Comparison of ENCODE assay signal across 10 cellular contexts in the genomic region with DNA sequence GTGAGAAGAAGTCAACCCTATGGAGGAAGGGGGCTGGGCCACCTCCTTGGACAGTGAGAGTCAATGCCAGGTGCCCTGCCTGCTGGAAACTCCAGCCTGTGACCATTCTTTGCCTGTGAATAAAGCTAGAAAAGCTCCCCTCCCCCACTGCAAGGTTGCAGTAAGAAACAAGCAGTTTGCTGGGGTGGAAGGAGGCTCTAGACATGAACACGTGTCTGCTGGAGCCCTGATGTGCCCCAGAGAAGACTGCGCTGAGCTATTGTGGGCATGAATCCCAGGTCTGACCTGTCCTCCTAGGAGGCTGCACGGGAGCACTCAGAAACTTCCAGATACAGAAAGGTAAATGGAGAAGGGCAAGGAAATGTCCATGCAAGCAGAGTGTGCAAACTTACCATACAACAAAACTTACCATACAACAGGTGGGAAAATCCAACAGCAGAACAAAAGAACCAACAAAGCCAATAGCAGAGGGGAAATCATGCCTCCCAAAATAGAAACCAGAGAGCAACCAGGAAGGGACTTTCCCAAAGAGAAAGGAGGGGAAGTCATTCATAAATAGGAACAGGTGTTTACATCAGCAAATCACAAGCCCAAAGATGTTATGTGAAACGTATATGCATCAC.
DNase-seq lines count a peak whose midpoint lies in the region; ATAC-seq and TF ChIP-seq lines count a peak whose summit lies in the region.
"Had no signal": no experiment of that assay in that cellular context is flagged by ENCODE, and none has a peak within 500 bp of the region (broad histone marks: within the 10 kb centered on the region; RNA-seq: fewer than 3 reads in every experiment).

No MANE protein-coding gene starts in this region.

- DNase-seq in T-helper 1 cell (no peak), naive B cell (peak; percentile 55), Calu3 (no peak), dermis blood vessel endothelial cell (no peak)
- DNase-seq: activated effector memory CD4-positive, alpha-beta T cell treated with anti-CD3 and anti-CD28 coated beads, Interleukin-2, amount 50 U/mL, for 16 hours; upper lobe of left lung had no signal

- BruUV-seq in Calu3 (replicated peaks; lab: Mats Ljungman, UMichigan) = no TSS peak

- TF ChIP-seq CTCF in Calu3 (IDR thresholded peaks at IDR 0.05; ENCODE audit: unreplicated experiment) = no peak

- peaks cover 35% of the 10 kb centered on the region for H3K27me3 Mint-ChIP-seq in T-helper 1 cell treated with Interleukin-12 subunit alpha and Interleukin-12 subunit beta and Interleukin-4 antibody, amounts not matched to agents 30 μg/mL and 1 μg/mL, for 36 hours (ENCODE audit: low read depth)
- no peaks in the 10 kb centered on the region for H3K27me3 Mint-ChIP-seq in naive B cell
- H3K27me3 Mint-ChIP-seq in Calu3 (ENCODE audit: unreplicated experiment) = no peaks in the 10 kb centered on the region

- peak overlapping the region; percentile 56 for H3K27ac Mint-ChIP-seq in T-helper 1 cell treated with Interleukin-12 subunit alpha and Interleukin-12 subunit beta and Interleukin-4 antibody, amounts not matched to agents 30 μg/mL and 1 μg/mL, for 36 hours
- H3K27ac Mint-ChIP-seq in naive B cell = peak overlapping the region; percentile 32 to 97 (median 86)
- no peak overlapping the region for H3K27ac Mint-ChIP-seq in Calu3 (ENCODE audit: unreplicated experiment)

- intact Hi-C loops in Calu3 (cut with micrococcal nuclease; ENCODE audit: unreplicated experiment) = no loop called here

- peaks cover 13% of the 10 kb centered on the region for H3K4me1 Mint-ChIP-seq in T-helper 1 cell treated with Interleukin-12 subunit alpha and Interleukin-12 subunit beta and Interleukin-4 antibody, amounts not matched to agents 30 μg/mL and 1 μg/mL, for 36 hours (ENCODE audit: low read depth)
- H3K4me1 Mint-ChIP-seq in naive B cell (peaks cover 16 to 28% (median 20%) of the 10 kb centered on the region in 3 donors), Calu3 (ENCODE audit: low read depth, unreplicated experiment) (peaks cover 14% of the 10 kb centered on the region)

- H3K9me3 Mint-ChIP-seq in T-helper 1 cell treated with Interleukin-12 subunit alpha and Interleukin-12 subunit beta and Interleukin-4 antibody, amounts not matched to agents 30 μg/mL and 1 μg/mL, for 36 hours = peaks cover 14% of the 10 kb centered on the region
- H3K9me3 Mint-ChIP-seq in naive B cell (peaks cover 1 to 8% (median 4%) of the 10 kb centered on the region in 7 donors), Calu3 (ENCODE audit: low read depth, unreplicated experiment) (no peaks in the 10 kb centered on the region)

- peaks cover 4% of the 10 kb centered on the region for H3K36me3 Mint-ChIP-seq in T-helper 1 cell treated with Interleukin-12 subunit alpha and Interleukin-12 subunit beta and Interleukin-4 antibody, amounts not matched to agents 30 μg/mL and 1 μg/mL, for 36 hours (ENCODE audit: low read depth)
- H3K36me3 Mint-ChIP-seq in naive B cell = peaks cover 7 to 13% of the 10 kb centered on the region in 2 donors
- no peaks in the 10 kb centered on the region for H3K36me3 Mint-ChIP-seq in Calu3 (ENCODE audit: insufficient read depth, unreplicated experiment)

- ATAC-seq in GM21447 (IDR thresholded peaks at IDR 0.05; ENCODE audit: unreplicated experiment) (peak; percentile 85), HG03378 (IDR thresholded peaks at IDR 0.05; ENCODE audit: unreplicated experiment) (peak; percentile 80), naive B cell (ENCODE audit: low read depth in 2 of 2) (peak; percentile 88 to 94), HG03469 (IDR thresholded peaks at IDR 0.05; ENCODE audit: unreplicated experiment) (no peak)

- CTCF ChIA-PET in Calu3 (lab: Charles Lee) = no interaction called here

- H3K4me3 Mint-ChIP-seq in T-helper 1 cell treated with Interleukin-12 subunit alpha and Interleukin-12 subunit beta and Interleukin-4 antibody, amounts not matched to agents 30 μg/mL and 1 μg/mL, for 36 hours = peak overlapping the region; percentile 38
- H3K4me3 Mint-ChIP-seq in naive B cell (peak overlapping the region in 7 of 8 donors; percentile 10 to 82 (median 54)), Calu3 (ENCODE audit: low read depth, unreplicated experiment) (no peak overlapping the region)
